Comparison of ENCODE assay signal across 8 cellular contexts in genomic region chr12:108729612-108730336, GRCh38. TPM values are rescaled to one million over a fixed set of nuclear protein-coding genes. Genes with fewer than 3 reads are reported as not detected.
A peak's percentile ranks its signal among the peaks of the same experiment; 100 is the strongest.
DNase-seq lines count a peak whose midpoint lies in the region; ATAC-seq and TF ChIP-seq lines count a peak whose summit lies in the region.

No MANE protein-coding gene starts in this region.

- no peak for ATAC-seq in activated naive CD8-positive, alpha-beta T cell treated with anti-CD3 and anti-CD28 coated beads, Interleukin-2, amount 10 ng/mL, durations not matched to agents 7 days and 5 days (ENCODE audit: low read depth)
- no peak for ATAC-seq in activated CD4-positive, CD25-positive, alpha-beta regulatory T cell treated with anti-CD3 and anti-CD28 coated beads, Interleukin-2, amount 50 U/mL, for 24 hours
- no peak for ATAC-seq in HG02798 (IDR thresholded peaks at IDR 0.05; ENCODE audit: poor library complexity, unreplicated experiment)

- H3K4me1 ChIP-seq in stomach: peaks cover 22 to 80% (median 39%) of the 10 kb centered on the region in 4 donors

- no peaks in the 10 kb centered on the region for H3K9me3 Mint-ChIP-seq in activated naive CD8-positive, alpha-beta T cell treated with anti-CD3 and anti-CD28 coated beads, Interleukin-2, amount 10 ng/mL, durations not matched to agents 7 days and 5 days

- POLR2A ChIA-PET in activated naive CD8-positive, alpha-beta T cell treated with anti-CD3 and anti-CD28 coated beads, Interleukin-2, amount 10 ng/mL, durations not matched to agents 7 days and 5 days (lab: Charles Lee): interaction anchor here (1.0 to 1.5 kb wide), 4 partner anchors 38 to 167 kb away, joined by 3 to 8 read pairs (median 4); partner anchors contain the start of genes ISCU and SELPLG

- H3K4me3 Mint-ChIP-seq in activated naive CD8-positive, alpha-beta T cell treated with anti-CD3 and anti-CD28 coated beads, Interleukin-2, amount 10 ng/mL, durations not matched to agents 7 days and 5 days: peak overlapping the region; percentile 91

- peaks cover 2% of the 10 kb centered on the region for H3K36me3 Mint-ChIP-seq in activated naive CD8-positive, alpha-beta T cell treated with anti-CD3 and anti-CD28 coated beads, Interleukin-2, amount 10 ng/mL, durations not matched to agents 7 days and 5 days

- H3K27me3 Mint-ChIP-seq in activated naive CD8-positive, alpha-beta T cell treated with anti-CD3 and anti-CD28 coated beads, Interleukin-2, amount 10 ng/mL, durations not matched to agents 7 days and 5 days: no peaks in the 10 kb centered on the region

- peaks cover 43% of the 10 kb centered on the region for H3K4me1 Mint-ChIP-seq in activated naive CD8-positive, alpha-beta T cell treated with anti-CD3 and anti-CD28 coated beads, Interleukin-2, amount 10 ng/mL, durations not matched to agents 7 days and 5 days

- H3K36me3 ChIP-seq in stomach: no peaks in the 10 kb centered on the region

- H3K4me3 ChIP-seq in stomach: peak overlapping the region; percentile 80 to 96 (median 92)

- intact Hi-C loops in stomach (cut with DNase I; ENCODE audit: low total_unique reads): no loop called here

- peak overlapping the region; percentile 83 for H3K27ac Mint-ChIP-seq in activated naive CD8-positive, alpha-beta T cell treated with anti-CD3 and anti-CD28 coated beads, Interleukin-2, amount 10 ng/mL, durations not matched to agents 7 days and 5 days

- TF ChIP-seq EP300 in stomach (IDR thresholded peaks at IDR 0.05): no peak

- WGBS in stomach, 5 donors: 13 to 17% (median 14%) methylated on average over 14 of the region's 14 CpGs

- DNase-seq in GF-D8 (lab: John Stamatoyannopoulos, UW) (peak; percentile 15), NCI-H1105 (lab: John Stamatoyannopoulos, UW) (peak; percentile 46), inferior parietal cortex (ENCODE audit: extremely low spot score) (peak; percentile 53), stomach (no peak), CD1c-positive myeloid dendritic cell (ENCODE audit: extremely low spot score) (no peak)
- no peak for DNase-seq in activated naive CD8-positive, alpha-beta T cell treated with anti-CD3 and anti-CD28 coated beads, Interleukin-2, amount 10 ng/mL, durations not matched to agents 7 days and 5 days

- H3K27ac ChIP-seq in stomach: peak overlapping the region; percentile 95 to 98 (median 97)

- H3K9me3 ChIP-seq in stomach: no peaks in the 10 kb centered on the region

- H3K27me3 ChIP-seq in stomach: no peaks in the 10 kb centered on the region

- TF ChIP-seq POLR2A in stomach (IDR thresholded peaks at IDR 0.05): no peak

- no peak for TF ChIP-seq CTCF in stomach (IDR thresholded peaks at IDR 0.05)

RNA-seq across cellular contexts. Expression of gene CORO1C, which starts 1.5 kb away (rescaled TPM):
- total RNA-seq in activated naive CD8-positive, alpha-beta T cell treated with anti-CD3 and anti-CD28 coated beads, Interleukin-2, amount 10 ng/mL, durations not matched to agents 7 days and 5 days: 10 to 100 TPM; 47.4 to 53.7 TPM
- 100 to 1,000 TPM; 143 to 392 (median 188) TPM for total RNA-seq in stomach
- polyA plus RNA-seq in stomach: 10 to 100 TPM; 27.4 to 45.4 (median 44.1) TPM

Comparison
In these comparisons a context has a peak if more than half of its experiments do, and no peak if none do; other contexts are left out.
1. DNase-seq: peak in GF-D8 (single experiment), NCI-H1105 (single experiment) and inferior parietal cortex (single experiment); none in activated naive CD8-positive, alpha-beta T cell treated with anti-CD3 and anti-CD28 coated beads, Interleukin-2, amount 10 ng/mL, durations not matched to agents 7 days and 5 days (single experiment), stomach (single experiment) and CD1c-positive myeloid dendritic cell (single experiment).